Comparison of ENCODE assay signal across 1 cellular context in the genomic region with DNA sequence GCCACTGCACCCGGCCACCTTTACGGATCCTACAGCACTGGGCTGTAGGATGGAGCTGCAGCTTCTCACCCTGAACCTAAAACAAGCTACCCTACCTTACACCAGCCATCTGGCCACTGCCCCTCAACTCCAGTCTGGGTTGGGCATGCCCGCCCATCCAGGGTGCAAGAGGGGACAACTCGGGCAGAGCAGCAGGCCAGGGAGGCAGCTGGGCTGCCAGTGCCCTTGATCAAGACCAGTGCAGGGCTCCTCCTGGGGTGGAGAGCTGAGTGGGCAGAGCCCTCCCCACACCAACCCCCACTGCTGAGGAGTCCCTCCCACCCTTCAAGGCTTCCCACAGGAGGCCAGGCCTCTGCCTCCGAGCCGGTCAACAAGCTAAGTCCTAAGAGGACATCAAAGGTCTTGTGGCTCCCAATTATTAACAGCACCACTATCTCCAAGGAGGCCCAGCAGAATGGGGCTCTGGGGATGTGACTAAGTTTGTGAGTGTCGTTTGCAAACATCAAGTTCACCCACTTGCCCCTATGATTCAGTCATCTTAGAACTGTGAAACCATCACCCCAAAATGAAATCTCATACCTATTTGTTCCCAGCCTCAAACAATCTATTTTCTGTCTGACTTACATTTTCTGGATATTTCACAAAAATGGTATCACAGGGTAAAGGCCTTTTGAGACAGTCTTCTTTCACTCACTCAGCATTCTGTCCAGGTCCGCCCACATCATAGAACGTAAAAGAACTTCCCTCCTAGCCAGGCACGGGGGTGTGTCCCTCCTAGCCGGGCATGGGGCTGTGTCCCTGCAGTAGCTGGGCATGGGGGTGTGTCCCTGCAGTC.
TF ChIP-seq lines count a peak whose summit lies in the region.

No MANE protein-coding gene starts in this region.

TF ChIP-seq in WTC11, 78 proteins besides CTCF, POLR2A, EP300 and RAD21:
- no peak for TF ChIP-seq ZNF281 (CRISPR knock-in tag; IDR thresholded peaks at IDR 0.05)
